18 cellular contexts compared by ENCODE assay signal in genomic region chr7:132138817-132139216, GRCh38.
A peak's percentile ranks its signal among the peaks of the same experiment; 100 is the strongest.
DNase-seq lines count a peak whose midpoint lies in the region; ATAC-seq, FAIRE-seq and TF ChIP-seq lines count a peak whose summit lies in the region.
"Had no signal": no experiment of that assay in that cellular context is flagged by ENCODE, and none has a peak within 500 bp of the region (broad histone marks: within the 10 kb centered on the region; RNA-seq: fewer than 3 reads in every experiment).

No MANE protein-coding gene starts in this region.

- intact Hi-C loops in colonic mucosa (cut with DNase I): no loop called here

- no peak for FAIRE-seq in A549 (lab: Jason Lieb, UNC)

- H3K9ac ChIP-seq in colonic mucosa (ENCODE audit: low read depth in 2 of 2, low read length in 2 of 2): no peak overlapping the region

- DNase-seq in A549 (ENCODE audit: low read depth in 1 of 2, low spot score in 1 of 2): peak; percentile 51 to 63
- peak; percentile 37 for DNase-seq in HPDE6-E6E7 (ENCODE audit: extremely low spot score)
- peak; percentile 57 for DNase-seq in astrocyte of the hippocampus (ENCODE audit: low read depth, low spot score)
- DNase-seq in kidney tubule cell (ENCODE audit: low spot score): peak; percentile 89
- no peak for DNase-seq in omental fat pad (ENCODE audit: low spot score)
- no peak for DNase-seq in colonic mucosa
- DNase-seq: activated CD4-positive, alpha-beta T cell treated with anti-CD3 and anti-CD28 coated beads for 36 hours; activated naive CD8-positive, alpha-beta T cell treated with anti-CD3 and anti-CD28 coated beads, Interleukin-2, amount 50 U/mL, for 24 hours; CD4-positive, CD25-positive, alpha-beta regulatory T cell; effector CD8-positive, alpha-beta T cell; NCI-H187; stimulated activated naive B cell treated with anti-CD40 and anti-IgM and Interleukin-4, amounts not matched to agents 10 μg/mL and 1 μg/mL and 100 μg/mL, for 72 hours had no signal

- H3K4me3 ChIP-seq in A549 (no peak overlapping the region), colonic mucosa (no peak overlapping the region)
- H3K4me3 ChIP-seq: HAP-1, SJSA1, tibial nerve had no signal

- TF ChIP-seq EP300 in A549 (IDR thresholded peaks at IDR 0.05): no peak

- H3K9me3 ChIP-seq in A549: no peaks in the 10 kb centered on the region
- H3K9me3 ChIP-seq in colonic mucosa: no peaks in the 10 kb centered on the region
- H3K9me3 ChIP-seq: HAP-1, SJSA1, tibial nerve had no signal

- H3K4me1 ChIP-seq in A549 (peaks cover 48% of the 10 kb centered on the region), colonic mucosa (no peaks in the 10 kb centered on the region)
- H3K4me1 ChIP-seq: HAP-1, SJSA1, tibial nerve had no signal

- H3K36me3 ChIP-seq in colonic mucosa: no peaks in the 10 kb centered on the region
- H3K36me3 ChIP-seq: HAP-1, SJSA1, tibial nerve had no signal

- 28% methylated on average over 2 of the region's 2 CpGs for WGBS in A549 (ENCODE audit: missing lambda C conversion rate)

- no peak; a peak in 1 of 5 replicates for TF ChIP-seq RAD21 in A549 (conservative IDR thresholded peaks at IDR 0.05 in 1 of 2, IDR thresholded peaks at IDR 0.05 in 1 of 2)

- CTCF ChIA-PET in A549 (lab: Yijun Ruan, JAX): interaction anchor here (0.9 to 2.0 kb wide), 2 partner anchors 194 to 450 kb away, joined by 3 to 9 read pairs; no protein-coding TSS in a partner anchor

- H3K27ac ChIP-seq in A549 (peak overlapping the region; percentile 48 to 55; a peak in 4 of 6 replicates), colonic mucosa (no peak overlapping the region)
- H3K27ac ChIP-seq: SJSA1, tibial nerve had no signal

- H3K4me2 ChIP-seq in A549: peak overlapping the region; percentile 23

- H3K27me3 ChIP-seq in colonic mucosa: no peaks in the 10 kb centered on the region
- H3K27me3 ChIP-seq: SJSA1, tibial nerve had no signal

- ATAC-seq in A549 (peak; percentile 58 to 84; a peak in 5 of 6 replicates), omental fat pad (ENCODE audit: low FRiP score) (no peak), GM18867 (IDR thresholded peaks at IDR 0.05; ENCODE audit: unreplicated experiment) (no peak), GM21786 (IDR thresholded peaks at IDR 0.05; ENCODE audit: unreplicated experiment) (no peak)
- ATAC-seq: activated CD4-positive, alpha-beta T cell treated with anti-CD3 and anti-CD28 coated beads for 36 hours; activated naive CD8-positive, alpha-beta T cell treated with anti-CD3 and anti-CD28 coated beads, Interleukin-2, amount 50 U/mL, for 24 hours; activated T-helper 17 cell treated with anti-CD3 and anti-CD28 coated beads, Interleukin-2, amount 50 U/mL, for 72 hours; stimulated activated naive B cell treated with anti-CD40 and anti-IgM and Interleukin-4, amounts not matched to agents 10 μg/mL and 1 μg/mL and 100 μg/mL, for 72 hours had no signal

- no peak for TF ChIP-seq POLR2A in A549 (IDR thresholded peaks at IDR 0.05; ENCODE audit: low read length)

- POLR2A ChIA-PET in A549 (lab: Yijun Ruan, JAX): interaction anchor here (1.7 kb wide), 1 partner anchor 22 kb away, joined by 4 read pairs; no protein-coding TSS in a partner anchor

- TF ChIP-seq CTCF in A549 (IDR thresholded peaks at IDR 0.05) (no peak), omental fat pad (IDR thresholded peaks at IDR 0.05) (no peak), colonic mucosa (IDR thresholded peaks at IDR 0.05) (no peak)

TF ChIP-seq in A549, 52 proteins besides CTCF, POLR2A, EP300 and RAD21:
- TF ChIP-seq BHLHE40 (IDR thresholded peaks at IDR 0.05; ENCODE audit: low read depth, low read length) (no peak), NR3C1 (IDR thresholded peaks at IDR 0.05) (no peak), PHF8 (IDR thresholded peaks at IDR 0.05; ENCODE audit: borderline replicate concordance, low read depth) (no peak), MAZ (IDR thresholded peaks at IDR 0.05; ENCODE audit: borderline replicate concordance, low read depth, low read length) (no peak), JUNB (IDR thresholded peaks at IDR 0.05) (peak; percentile 43; the same call in 1 of the 2 replicates), CHD4 (IDR thresholded peaks at IDR 0.05; ENCODE audit: borderline replicate concordance) (no peak), GATA3 (IDR thresholded peaks at IDR 0.05; ENCODE audit: borderline replicate concordance) (peak; percentile 50; the same call in 1 of the 2 replicates), RARB (CRISPR knock-in tag; IDR thresholded peaks at IDR 0.05) (no peak), HOXA7 (CRISPR knock-in tag; IDR thresholded peaks at IDR 0.05) (no peak), NFE2L2 (conservative IDR thresholded peaks at IDR 0.05; ENCODE audit: low read length) (no peak), MYC (IDR thresholded peaks at IDR 0.05; ENCODE audit: borderline replicate concordance, low read length) (no peak), PBX3 (IDR thresholded peaks at IDR 0.05) (no peak), HOXB5 (CRISPR knock-in tag; IDR thresholded peaks at IDR 0.05) (no peak), ESRRA (IDR thresholded peaks at IDR 0.05; ENCODE audit: borderline replicate concordance, low read length) (no peak), JUN (IDR thresholded peaks at IDR 0.05) (no peak), ZFP36 (IDR thresholded peaks at IDR 0.05; ENCODE audit: borderline replicate concordance, partially characterized antibody) (no peak), KDM1A (IDR thresholded peaks at IDR 0.05; ENCODE audit: low read depth) (no peak), FOXS1 (CRISPR knock-in tag; IDR thresholded peaks at IDR 0.05) (no peak), FOSB (CRISPR knock-in tag; IDR thresholded peaks at IDR 0.05) (no peak), TP53 (CRISPR knock-in tag; IDR thresholded peaks at IDR 0.05) (no peak), MAX (IDR thresholded peaks at IDR 0.05) (peak; percentile 34; the same call in 1 of the 2 replicates), HDAC2 (IDR thresholded peaks at IDR 0.05) (no peak), FOSL2 (IDR thresholded peaks at IDR 0.05) (no peak), FOSL2 (CRISPR knock-in tag; IDR thresholded peaks at IDR 0.05) (peak; percentile 60), ZSCAN20 (CRISPR knock-in tag; IDR thresholded peaks at IDR 0.05) (no peak), EHF (CRISPR knock-in tag; IDR thresholded peaks at IDR 0.05) (no peak), HOXB13 (CRISPR knock-in tag; IDR thresholded peaks at IDR 0.05; ENCODE audit: low read depth) (no peak), CBX8 (IDR thresholded peaks at IDR 0.05) (no peak), CBX2 (IDR thresholded peaks at IDR 0.05; ENCODE audit: borderline replicate concordance, low read depth) (no peak), KDM5A (IDR thresholded peaks at IDR 0.05) (no peak), SREBF2 (IDR thresholded peaks at IDR 0.05) (no peak), CEBPB (IDR thresholded peaks at IDR 0.05) (no peak)
- TF ChIP-seq, protein P1, sequence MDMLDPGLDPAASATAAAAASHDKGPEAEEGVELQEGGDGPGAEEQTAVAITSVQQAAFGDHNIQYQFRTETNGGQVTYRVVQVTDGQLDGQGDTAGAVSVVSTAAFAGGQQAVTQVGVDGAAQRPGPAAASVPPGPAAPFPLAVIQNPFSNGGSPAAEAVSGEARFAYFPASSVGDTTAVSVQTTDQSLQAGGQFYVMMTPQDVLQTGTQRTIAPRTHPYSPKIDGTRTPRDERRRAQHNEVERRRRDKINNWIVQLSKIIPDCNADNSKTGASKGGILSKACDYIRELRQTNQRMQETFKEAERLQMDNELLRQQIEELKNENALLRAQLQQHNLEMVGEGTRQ (IDR thresholded peaks at IDR 0.05): no peak
- TF ChIP-seq, protein P2, sequence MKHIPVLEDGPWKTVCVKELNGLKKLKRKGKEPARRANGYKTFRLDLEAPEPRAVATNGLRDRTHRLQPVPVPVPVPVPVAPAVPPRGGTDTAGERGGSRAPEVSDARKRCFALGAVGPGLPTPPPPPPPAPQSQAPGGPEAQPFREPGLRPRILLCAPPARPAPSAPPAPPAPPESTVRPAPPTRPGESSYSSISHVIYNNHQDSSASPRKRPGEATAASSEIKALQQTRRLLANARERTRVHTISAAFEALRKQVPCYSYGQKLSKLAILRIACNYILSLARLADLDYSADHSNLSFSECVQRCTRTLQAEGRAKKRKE (CRISPR knock-in tag; IDR thresholded peaks at IDR 0.05; ENCODE audit: low read depth): no peak
- TF ChIP-seq, protein P3, sequence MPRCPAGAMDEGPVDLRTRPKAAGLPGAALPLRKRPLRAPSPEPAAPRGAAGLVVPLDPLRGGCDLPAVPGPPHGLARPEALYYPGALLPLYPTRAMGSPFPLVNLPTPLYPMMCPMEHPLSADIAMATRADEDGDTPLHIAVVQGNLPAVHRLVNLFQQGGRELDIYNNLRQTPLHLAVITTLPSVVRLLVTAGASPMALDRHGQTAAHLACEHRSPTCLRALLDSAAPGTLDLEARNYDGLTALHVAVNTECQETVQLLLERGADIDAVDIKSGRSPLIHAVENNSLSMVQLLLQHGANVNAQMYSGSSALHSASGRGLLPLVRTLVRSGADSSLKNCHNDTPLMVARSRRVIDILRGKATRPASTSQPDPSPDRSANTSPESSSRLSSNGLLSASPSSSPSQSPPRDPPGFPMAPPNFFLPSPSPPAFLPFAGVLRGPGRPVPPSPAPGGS (IDR thresholded peaks at IDR 0.05): no peak

Comparison
In these comparisons a context has a peak if more than half of its experiments do, and no peak if none do; other contexts are left out.
1. ATAC-seq: peak in A549 (2 of 2); none in omental fat pad (single experiment), GM18867 (single experiment) and GM21786 (single experiment).
2. DNase-seq: peak in A549 (2 of 2), HPDE6-E6E7 (single experiment), astrocyte of the hippocampus (single experiment) and kidney tubule cell (single experiment); none in omental fat pad (single experiment) and colonic mucosa (single experiment).